8 cellular contexts compared by ENCODE assay signal in the genomic region with DNA sequence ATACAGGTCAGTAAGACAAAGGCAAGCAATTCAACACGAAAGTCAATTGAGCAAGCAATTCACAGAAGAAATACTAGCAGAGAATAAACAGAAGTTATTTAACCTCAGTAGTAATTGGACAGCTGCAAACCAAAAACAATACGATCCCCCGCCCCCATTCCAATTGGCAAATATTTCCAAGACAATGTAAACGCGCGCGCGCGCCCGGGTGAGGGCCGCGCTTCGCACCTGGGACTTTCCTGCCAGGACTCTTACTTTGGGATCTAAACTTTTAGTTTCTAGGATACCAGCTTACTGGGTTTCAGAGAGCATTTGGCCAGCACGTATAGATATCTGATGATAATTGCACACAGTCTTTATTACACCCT. TPM values are rescaled to one million over a fixed set of nuclear protein-coding genes. Genes with fewer than 3 reads are reported as not detected.
DNase-seq lines count a peak whose midpoint lies in the region; ATAC-seq and TF ChIP-seq lines count a peak whose summit lies in the region.

No MANE protein-coding gene starts in this region.

- H3K4ac ChIP-seq in neuronal stem cell (ENCODE audit: low read length): no peak overlapping the region

- no peak overlapping the region for H3K18ac ChIP-seq in neuronal stem cell (ENCODE audit: low read length)

- H2BK15ac ChIP-seq in neuronal stem cell (ENCODE audit: low read length): no peak overlapping the region

- H2BK12ac ChIP-seq in neuronal stem cell (ENCODE audit: low read length): no peak overlapping the region

- CTCF ChIA-PET in activated CD4-positive, alpha-beta memory T cell treated with anti-CD3 and anti-CD28 coated beads for 36 hours (lab: Charles Lee): interaction anchor here (0.6 to 1.5 kb wide), 3 partner anchors 8 to 119 kb away, joined by 3 to 5 read pairs (median 3); partner anchors contain the start of genes HNRNPH1 and RUFY1

- H3K79me1 ChIP-seq in neuronal stem cell (ENCODE audit: low read depth, low read length): peaks cover 4% of the 10 kb centered on the region

- peak overlapping the region; percentile 86 for H3K27ac Mint-ChIP-seq in activated CD4-positive, alpha-beta memory T cell treated with anti-CD3 and anti-CD28 coated beads for 36 hours

- H3K23ac ChIP-seq in neuronal stem cell (ENCODE audit: low read depth, low read length, poor library complexity): no peak overlapping the region

- ATAC-seq in GM19467 (IDR thresholded peaks at IDR 0.05; ENCODE audit: unreplicated experiment) (no peak), HG02981 (IDR thresholded peaks at IDR 0.05; ENCODE audit: unreplicated experiment) (no peak)

- intact Hi-C loops in activated CD4-positive, alpha-beta memory T cell treated with anti-CD3 and anti-CD28 coated beads for 36 hours (cut with micrococcal nuclease): loop anchor here (1.0 to 10.0 kb wide), 7 partner anchors 9 to 934 kb away; partner anchors contain the start of genes CANX, CLK4, HNRNPH1 and LTC4S

- H3K36me3 ChIP-seq in MG63 (peaks cover 74% of the 10 kb centered on the region), neuronal stem cell (replicated peaks in 1 of 2; ENCODE audit: control insufficient read depth in 2 of 2, insufficient read depth in 2 of 2, low read length in 2 of 2) (peaks cover 13 to 42% of the 10 kb centered on the region in 2 donors)

- peak overlapping the region; percentile 86 for H3K4me2 ChIP-seq in neuronal stem cell (ENCODE audit: insufficient read depth, low read length, poor library complexity, severe bottlenecking)

- TF ChIP-seq CTCF in fibroblast of the aortic adventitia (IDR thresholded peaks at IDR 0.05; ENCODE audit: insufficient read depth, low read length): no peak

- H3K9me3 Mint-ChIP-seq in activated CD4-positive, alpha-beta memory T cell treated with anti-CD3 and anti-CD28 coated beads for 36 hours: no peaks in the 10 kb centered on the region

- no peak overlapping the region for H4K8ac ChIP-seq in neuronal stem cell (ENCODE audit: low read depth, low read length)

- no peaks in the 10 kb centered on the region for H3K27me3 Mint-ChIP-seq in activated CD4-positive, alpha-beta memory T cell treated with anti-CD3 and anti-CD28 coated beads for 36 hours

- DNase-seq in MG63 (no peak), fibroblast of the aortic adventitia (ENCODE audit: low read depth) (peak; percentile 16), neuronal stem cell (ENCODE audit: low spot score) (peak; percentile 53), NCI-H1048 (lab: John Stamatoyannopoulos, UW) (no peak)
- peak; percentile 46 for DNase-seq in activated CD4-positive, alpha-beta memory T cell treated with anti-CD3 and anti-CD28 coated beads for 36 hours

- H3K14ac ChIP-seq in neuronal stem cell (ENCODE audit: low read length): no peak overlapping the region

- no peaks in the 10 kb centered on the region for H3K27me3 ChIP-seq in MG63
- peaks cover 0 to 2% (median 0%) of the 10 kb centered on the region in 3 experiments for H3K27me3 ChIP-seq in neuronal stem cell (ENCODE audit: control insufficient read depth in 3 of 3, insufficient read depth in 3 of 3, low read depth in 1 of 3, low read length in 3 of 3)

- peaks cover 26% of the 10 kb centered on the region for H3K36me3 Mint-ChIP-seq in activated CD4-positive, alpha-beta memory T cell treated with anti-CD3 and anti-CD28 coated beads for 36 hours

- no peak overlapping the region for H3K9ac ChIP-seq in neuronal stem cell (ENCODE audit: low read depth, low read length, poor library complexity)

- POLR2A ChIA-PET in activated CD4-positive, alpha-beta memory T cell treated with anti-CD3 and anti-CD28 coated beads for 36 hours (lab: Charles Lee): interaction anchor here (0.9 to 2.0 kb wide), 5 partner anchors 8 to 174 kb away, joined by 3 to 21 read pairs (median 6); partner anchors contain the start of genes HNRNPH1, MAML1 and RUFY1

- peaks cover 21% of the 10 kb centered on the region for H3K4me1 Mint-ChIP-seq in activated CD4-positive, alpha-beta memory T cell treated with anti-CD3 and anti-CD28 coated beads for 36 hours (ENCODE audit: low read depth)

- H3K27ac ChIP-seq in neuronal stem cell (replicated peaks; ENCODE audit: low read length): peak overlapping the region; percentile 97

- H2BK120ac ChIP-seq in neuronal stem cell (ENCODE audit: low read depth, low read length): no peak overlapping the region

- H2BK5ac ChIP-seq in neuronal stem cell (ENCODE audit: low read length): no peak overlapping the region

- H3K4me3 ChIP-seq in GM08714 (ENCODE audit: low read length): peak overlapping the region; percentile 72
- H3K4me3 ChIP-seq in MG63: peak overlapping the region; percentile 51
- H3K4me3 ChIP-seq in fibroblast of the aortic adventitia (ENCODE audit: low read depth, low read length): peak overlapping the region; percentile 89
- peak overlapping the region; percentile 82 to 94 for H3K4me3 ChIP-seq in neuronal stem cell (ENCODE audit: low read length in 2 of 2)

- peaks cover 2 to 4% of the 10 kb centered on the region in 2 donors for H3K4me1 ChIP-seq in neuronal stem cell (ENCODE audit: control insufficient read depth in 2 of 2, insufficient read depth in 1 of 2, low read depth in 1 of 2, low read length in 2 of 2)

- H4K91ac ChIP-seq in neuronal stem cell (ENCODE audit: low read depth, low read length, poor library complexity): no peak overlapping the region

- H2AK5ac ChIP-seq in neuronal stem cell (ENCODE audit: low read depth, low read length): no peak overlapping the region

- peaks cover 14% of the 10 kb centered on the region for H3K9me3 ChIP-seq in MG63
- H3K9me3 ChIP-seq in neuronal stem cell (replicated peaks in 1 of 2; ENCODE audit: control insufficient read depth in 2 of 2, insufficient read depth in 1 of 2, low read depth in 1 of 2, low read length in 2 of 2): no peaks in the 10 kb centered on the region

- no CpG with 5 or more reads among the region's 14 CpGs for WGBS in neuronal stem cell (ENCODE audit: extremely low coverage in 2 of 2, insufficient read length in 2 of 2, insufficient replicate concordance in 1 of 2), 2 donors

- H2AFZ ChIP-seq in neuronal stem cell (ENCODE audit: low read length): peak overlapping the region; percentile 74

- peak overlapping the region; percentile 85 for H3K4me3 Mint-ChIP-seq in activated CD4-positive, alpha-beta memory T cell treated with anti-CD3 and anti-CD28 coated beads for 36 hours

RNA-seq across cellular contexts. Expression of gene RUFY1, which starts 8.5 kb away (rescaled TPM):
- total RNA-seq in MG63 (2014; rRNA removed; shearing (Covaris generic); ENCODE audit: low replicate concordance): 65.6 and 71.4 TPM in 2 replicates
- total RNA-seq in activated CD4-positive, alpha-beta memory T cell treated with anti-CD3 and anti-CD28 coated beads for 36 hours: 10 to 100 TPM; 30.3 to 34.0 TPM
- total RNA-seq in fibroblast of the aortic adventitia (ENCODE audit: low replicate concordance): 53.0 and 143 TPM in 2 replicates
- polyA plus RNA-seq in neuronal stem cell (2013, experiment 1 of 2): 34.4 TPM
- 34.3 TPM for polyA plus RNA-seq in neuronal stem cell (2013, experiment 2 of 2)

Comparison
In these comparisons a context has a peak if more than half of its experiments do, and no peak if none do; other contexts are left out.
1. DNase-seq: peak in activated CD4-positive, alpha-beta memory T cell treated with anti-CD3 and anti-CD28 coated beads for 36 hours (single experiment), fibroblast of the aortic adventitia (single experiment) and neuronal stem cell (single experiment); none in MG63 (single experiment) and NCI-H1048 (single experiment).
2. Peak in every context shown above with its lines, with median percentiles within 50 percentile points of each other: H3K4me3 ChIP-seq.